1 cellular context compared by ENCODE assay signal in the genomic region with DNA sequence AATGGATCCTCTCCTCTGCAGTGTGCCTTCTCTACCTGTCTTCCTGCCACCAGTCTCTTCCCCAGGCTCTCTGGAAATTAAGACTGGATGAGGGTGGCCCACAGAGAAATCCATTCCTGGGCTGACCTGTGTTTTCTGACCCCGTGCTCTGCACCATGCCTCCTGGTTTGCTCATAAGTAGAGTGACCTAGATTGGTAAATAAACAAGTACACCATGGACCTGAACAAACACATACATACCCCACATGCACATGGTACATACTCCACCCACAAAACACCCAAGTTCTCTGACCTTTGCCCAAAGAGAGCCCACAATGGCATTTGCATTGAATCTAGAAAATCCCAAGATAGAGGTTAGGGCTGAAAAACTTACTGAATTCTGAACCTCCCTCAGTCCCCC.
TF ChIP-seq lines count a peak whose summit lies in the region.

No MANE protein-coding gene starts in this region.

TF ChIP-seq in liver, 16 proteins besides CTCF, POLR2A, EP300 and RAD21 (continued from another document):
- TF ChIP-seq, protein P1, sequence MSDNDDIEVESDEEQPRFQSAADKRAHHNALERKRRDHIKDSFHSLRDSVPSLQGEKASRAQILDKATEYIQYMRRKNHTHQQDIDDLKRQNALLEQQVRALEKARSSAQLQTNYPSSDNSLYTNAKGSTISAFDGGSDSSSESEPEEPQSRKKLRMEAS (IDR thresholded peaks at IDR 0.05) = peak; percentile 78
- peak; percentile 55 to 80 for TF ChIP-seq JUND (IDR thresholded peaks at IDR 0.05)
